Comparison of ENCODE assay signal across 1 cellular context in genomic region chr11:130069684-130070108, GRCh38.
A peak's percentile ranks its signal among the peaks of the same experiment; 100 is the strongest.
TF ChIP-seq lines count a peak whose summit lies in the region.

APLP2 (plus strand) TSS chr11:130069894; CDS start chr11:130069978, 84 bp downstream.

TF ChIP-seq in HepG2, 621 proteins besides CTCF, POLR2A, EP300 and RAD21 (continued from another document and continues in another):
- TF ChIP-seq MXD3 (CRISPR knock-in tag; IDR thresholded peaks at IDR 0.05) (peak; percentile 44; the same call in 1 of the 2 replicates), THAP9 (CRISPR knock-in tag; IDR thresholded peaks at IDR 0.05; ENCODE audit: borderline replicate concordance) (no peak), DR1 (CRISPR knock-in tag; IDR thresholded peaks at IDR 0.05) (peak; percentile 92), ZNF263 (CRISPR knock-in tag; IDR thresholded peaks at IDR 0.05) (no peak), ZNF652 (CRISPR knock-in tag; IDR thresholded peaks at IDR 0.05; ENCODE audit: borderline replicate concordance, low read depth) (no peak), ZKSCAN8 (CRISPR knock-in tag; IDR thresholded peaks at IDR 0.05; ENCODE audit: borderline replicate concordance) (no peak), SCMH1 (CRISPR knock-in tag; IDR thresholded peaks at IDR 0.05; ENCODE audit: borderline replicate concordance) (no peak), HDAC1 (CRISPR knock-in tag; IDR thresholded peaks at IDR 0.05) (peak; percentile 71; the same call in 1 of the 2 replicates), ZNF333 (CRISPR knock-in tag; IDR thresholded peaks at IDR 0.05; ENCODE audit: borderline replicate concordance) (peak; percentile 71; the same call in 1 of the 2 replicates), SNAPC4 (CRISPR knock-in tag; IDR thresholded peaks at IDR 0.05) (0 out of 2 replicates have a peak, but pooled peaks have one; percentile 32), ZBTB43 (CRISPR knock-in tag; conservative IDR thresholded peaks at IDR 0.05) (peak; percentile 50; the same call in 1 of the 2 replicates), MYC (CRISPR knock-in tag; IDR thresholded peaks at IDR 0.05; ENCODE audit: borderline replicate concordance) (no peak; the same call in 1 of the 2 replicates), ZNF629 (CRISPR knock-in tag; conservative IDR thresholded peaks at IDR 0.05) (no peak), ZBTB26 (CRISPR knock-in tag; IDR thresholded peaks at IDR 0.05; ENCODE audit: borderline replicate concordance) (peak; percentile 79; the same call in 1 of the 2 replicates), RFX5 (IDR thresholded peaks at IDR 0.05; ENCODE audit: low read depth, low read length) (0 out of 2 replicates have a peak, but pooled peaks have one; percentile 23), ARNT2 (CRISPR knock-in tag; IDR thresholded peaks at IDR 0.05; ENCODE audit: low read depth) (no peak; the same call in 1 of the 2 replicates), ZNF556 (CRISPR knock-in tag; IDR thresholded peaks at IDR 0.05; ENCODE audit: borderline replicate concordance) (no peak), ZBTB49 (CRISPR knock-in tag; IDR thresholded peaks at IDR 0.05; ENCODE audit: borderline replicate concordance) (peak; percentile 73; the same call in 1 of the 2 replicates), POGK (CRISPR knock-in tag; conservative IDR thresholded peaks at IDR 0.05) (0 out of 2 replicates have a peak, but pooled peaks have one; percentile 17), ZFP36L2 (CRISPR knock-in tag; IDR thresholded peaks at IDR 0.05) (no peak), POLR2AphosphoS5 (IDR thresholded peaks at IDR 0.05; ENCODE audit: low read depth, low read length) (peak; percentile 98), FOXJ3 (CRISPR knock-in tag; IDR thresholded peaks at IDR 0.05; ENCODE audit: borderline replicate concordance) (no peak), ZIK1 (CRISPR knock-in tag; IDR thresholded peaks at IDR 0.05; ENCODE audit: borderline replicate concordance, low read depth) (peak; percentile 78; the same call in 1 of the 2 replicates), ZBTB2 (CRISPR knock-in tag; IDR thresholded peaks at IDR 0.05; ENCODE audit: low read depth) (peak; percentile 51; the same call in 1 of the 2 replicates), ZNF138 (CRISPR knock-in tag; IDR thresholded peaks at IDR 0.05; ENCODE audit: low read depth) (no peak), ZNF235 (CRISPR knock-in tag; IDR thresholded peaks at IDR 0.05; ENCODE audit: borderline replicate concordance) (0 out of 2 replicates have a peak, but pooled peaks have one; percentile 65), ZNF552 (CRISPR knock-in tag; IDR thresholded peaks at IDR 0.05; ENCODE audit: borderline replicate concordance) (no peak), AHR (CRISPR knock-in tag; IDR thresholded peaks at IDR 0.05) (peak; percentile 65; the same call in 1 of the 2 replicates), ATF3 (CRISPR knock-in tag; IDR thresholded peaks at IDR 0.05) (peak; percentile 48; the same call in 1 of the 2 replicates), CCDC6 (CRISPR knock-in tag; IDR thresholded peaks at IDR 0.05) (0 out of 2 replicates have a peak, but pooled peaks have one; percentile 53), ZNF615 (CRISPR knock-in tag; IDR thresholded peaks at IDR 0.05; ENCODE audit: borderline replicate concordance) (no peak), ZFY (CRISPR knock-in tag; IDR thresholded peaks at IDR 0.05) (no peak), ZNF639 (CRISPR knock-in tag; conservative IDR thresholded peaks at IDR 0.05) (no peak; the same call in 1 of the 2 replicates), PTBP1 (IDR thresholded peaks at IDR 0.05; ENCODE audit: low read depth, low read length, poor library complexity, severe bottlenecking) (no peak), ZBTB44 (CRISPR knock-in tag; IDR thresholded peaks at IDR 0.05) (0 out of 2 replicates have a peak, but pooled peaks have one; percentile 32)
